Comparison of ENCODE assay signal across 4 cellular contexts in genomic region chr7:77702451-77703219, GRCh38.
TF ChIP-seq lines count a peak whose summit lies in the region.

No MANE protein-coding gene starts in this region.

TF ChIP-seq in SK-N-SH, 30 proteins besides CTCF, POLR2A, EP300 and RAD21:
- 0 out of 2 replicates have a peak, but pooled peaks have one; percentile 13 for TF ChIP-seq PBX3 (IDR thresholded peaks at IDR 0.05)
- 0 out of 2 replicates have a peak, but pooled peaks have one; percentile 25 for TF ChIP-seq JUND (IDR thresholded peaks at IDR 0.05)
- TF ChIP-seq FOSL2 (IDR thresholded peaks at IDR 0.05; ENCODE audit: borderline replicate concordance, low read depth): 0 out of 2 replicates have a peak, but pooled peaks have one; percentile 14
- no peak for TF ChIP-seq RFX5 (IDR thresholded peaks at IDR 0.05; ENCODE audit: low read length)

TF ChIP-seq in SK-N-SH treated with all-trans-retinoic acid at 6 μM for 48 hours, 23 proteins besides CTCF, POLR2A, EP300 and RAD21 (continues in another document):
- no peak for TF ChIP-seq ISL1 (CRISPR knock-in tag; IDR thresholded peaks at IDR 0.05)
- no peak for TF ChIP-seq OSR1 (CRISPR knock-in tag; IDR thresholded peaks at IDR 0.05)
- TF ChIP-seq CREB5 (CRISPR knock-in tag; IDR thresholded peaks at IDR 0.05; ENCODE audit: low read depth): no peak
- no peak for TF ChIP-seq PATZ1 (CRISPR knock-in tag; IDR thresholded peaks at IDR 0.05; ENCODE audit: borderline replicate concordance)
- TF ChIP-seq ARNTL (CRISPR knock-in tag; IDR thresholded peaks at IDR 0.05; ENCODE audit: borderline replicate concordance, low read depth): no peak
- no peak for TF ChIP-seq CSDC2 (CRISPR knock-in tag; IDR thresholded peaks at IDR 0.05)
- no peak for TF ChIP-seq ZFP3 (CRISPR knock-in tag; IDR thresholded peaks at IDR 0.05)
- no peak for TF ChIP-seq POU6F1 (CRISPR knock-in tag; IDR thresholded peaks at IDR 0.05; ENCODE audit: borderline replicate concordance, low read depth)
- no peak for TF ChIP-seq GLIS3 (CRISPR knock-in tag; IDR thresholded peaks at IDR 0.05)

TF ChIP-seq in IMR-90, 13 proteins besides CTCF, POLR2A, EP300 and RAD21:
- TF ChIP-seq SMC3 (IDR thresholded peaks at IDR 0.05; ENCODE audit: low read depth, low read length): no peak
- no peak for TF ChIP-seq RCOR1 (IDR thresholded peaks at IDR 0.05; ENCODE audit: insufficient replicate concordance, low read length)
- TF ChIP-seq CHD1 (IDR thresholded peaks at IDR 0.05; ENCODE audit: low read depth, low read length): no peak
- no peak for TF ChIP-seq MAFK (IDR thresholded peaks at IDR 0.05; ENCODE audit: low read depth, low read length)
- no peak for TF ChIP-seq BHLHE40 (IDR thresholded peaks at IDR 0.05; ENCODE audit: low read depth, low read length)
- no peak for TF ChIP-seq MAZ (IDR thresholded peaks at IDR 0.05; ENCODE audit: borderline replicate concordance, low read depth, low read length)
- TF ChIP-seq FOS (IDR thresholded peaks at IDR 0.05; ENCODE audit: low read depth, low read length): no peak
- no peak for TF ChIP-seq NFE2L2 (IDR thresholded peaks at IDR 0.05; ENCODE audit: low read depth, low read length)
- TF ChIP-seq MXI1 (IDR thresholded peaks at IDR 0.05; ENCODE audit: borderline replicate concordance, low read depth, low read length): no peak
- no peak for TF ChIP-seq ELK1 (IDR thresholded peaks at IDR 0.05; ENCODE audit: borderline replicate concordance, low read depth, low read length)
- TF ChIP-seq USF2 (IDR thresholded peaks at IDR 0.05; ENCODE audit: low read depth, low read length): no peak
- TF ChIP-seq RFX5 (IDR thresholded peaks at IDR 0.05; ENCODE audit: low read depth, low read length): no peak
- TF ChIP-seq CEBPB (IDR thresholded peaks at IDR 0.05; ENCODE audit: low read depth, low read length): no peak

TF ChIP-seq in K562, 482 proteins besides CTCF, POLR2A, EP300 and RAD21:
- TF ChIP-seq EGR1 (conservative IDR thresholded peaks at IDR 0.05) (no peak), ZNF184 (CRISPR knock-in tag; IDR thresholded peaks at IDR 0.05) (no peak), ZNF384 (IDR thresholded peaks at IDR 0.05; ENCODE audit: low read depth, low read length) (no peak), NR4A1 (CRISPR knock-in tag; IDR thresholded peaks at IDR 0.05) (no peak), NR4A1 (tag; IDR thresholded peaks at IDR 0.05) (no peak), NR2C1 (IDR thresholded peaks at IDR 0.05) (no peak; the same call in none of the 2 replicates), NR2C1 (tag; IDR thresholded peaks at IDR 0.05) (peak; percentile 42)
TF ChIP-seq in K562: peak in this region for 1.
